Comparison of ENCODE assay signal across 9 cellular contexts in genomic region chr9:127973169-127974001, GRCh38. TPM values are rescaled to one million over a fixed set of nuclear protein-coding genes. Genes with fewer than 3 reads are reported as not detected.
DNase-seq lines count a peak whose midpoint lies in the region; ATAC-seq, FAIRE-seq and TF ChIP-seq lines count a peak whose summit lies in the region.
"Had no signal": no experiment of that assay in that cellular context is flagged by ENCODE, and none has a peak within 500 bp of the region (broad histone marks: within the 10 kb centered on the region; RNA-seq: fewer than 3 reads in every experiment).

No MANE protein-coding gene starts in this region.

- H3K79me2 ChIP-seq in MM.1S (ENCODE audit: low read length) = peaks cover 85% of the 10 kb centered on the region

- no peaks in the 10 kb centered on the region for H3K36me3 ChIP-seq in MM.1S (replicated peaks; ENCODE audit: insufficient read depth, low read length)

- TF ChIP-seq CTCF in A549 (IDR thresholded peaks at IDR 0.05) (no peak), MM.1S (IDR thresholded peaks at IDR 0.05; ENCODE audit: low read length) (no peak), brain (conservative IDR thresholded peaks at IDR 0.05) (no peak)

- H3K4me1 Mint-ChIP-seq in brain = peaks cover 100% of the 10 kb centered on the region

- no peak for DNase-seq in A549 (ENCODE audit: low read depth in 1 of 2, low spot score in 1 of 2)
- DNase-seq in MM.1S = no peak
- peak; percentile 51 for DNase-seq in mucosa of gallbladder (ENCODE audit: low spot score)
- no peak for DNase-seq in kidney tubule cell (ENCODE audit: low spot score)
- no peak for DNase-seq in stimulated activated CD8-positive, alpha-beta memory T cell treated with anti-CD3 and anti-CD28 coated beads, Interleukin-4, amount 100 ng/mL, for 48 hours
- DNase-seq: NCI-H774 had no signal

- no peak for TF ChIP-seq RAD21 in A549 (conservative IDR thresholded peaks at IDR 0.05 in 1 of 2, IDR thresholded peaks at IDR 0.05 in 1 of 2)

- no peaks in the 10 kb centered on the region for H3K9me3 Mint-ChIP-seq in brain

- H3K4me2 ChIP-seq in A549 = peak overlapping the region; percentile 98
- peak overlapping the region; percentile 93 for H3K4me2 ChIP-seq in MM.1S (ENCODE audit: low read depth, low read length)

- POLR2A ChIA-PET in A549 (lab: Yijun Ruan, JAX) = no interaction called here

- H3K4me1 ChIP-seq in A549 = peaks cover 100% of the 10 kb centered on the region
- peaks cover 80% of the 10 kb centered on the region for H3K4me1 ChIP-seq in MM.1S (ENCODE audit: low read length)

- H3K27me3 Mint-ChIP-seq in brain = no peaks in the 10 kb centered on the region

- no peaks in the 10 kb centered on the region for H3K9me2 ChIP-seq in MM.1S (replicated peaks; ENCODE audit: insufficient read depth, low read length)

- H3K36me3 Mint-ChIP-seq in brain = no peaks in the 10 kb centered on the region

- H3K27ac ChIP-seq in A549 = peak overlapping the region; percentile 89 to 98
- H3K27ac ChIP-seq in MM.1S (ENCODE audit: low read length) = peak overlapping the region; percentile 99; the same call in 1 of the 2 replicates

- CTCF ChIA-PET in A549 (lab: Yijun Ruan, JAX) = interaction anchor here (1.1 to 17.9 kb wide), 6 partner anchors 17 to 145 kb away, joined by 3 to 173 read pairs (median 29); no protein-coding TSS in a partner anchor

- FAIRE-seq in A549 (lab: Jason Lieb, UNC) = no peak

- H3K4me3 Mint-ChIP-seq in brain = peak overlapping the region in 3 of 5 experiments; percentile 62 to 75 (median 72)

- H3F3A ChIP-seq in MM.1S (ENCODE audit: insufficient read depth, low read length) = peaks cover 41% of the 10 kb centered on the region

- 0 out of 2 replicates have a peak, but pooled peaks cover 3% of the 10 kb centered on the region for H4K20me1 ChIP-seq in MM.1S (ENCODE audit: insufficient read depth, low read length)

- no peak for TF ChIP-seq POLR2A in A549 (IDR thresholded peaks at IDR 0.05; ENCODE audit: low read length)

- no peaks in the 10 kb centered on the region for H3K9me3 ChIP-seq in A549
- H3K9me3 ChIP-seq in MM.1S (replicated peaks; ENCODE audit: insufficient read depth, low read length) = no peaks in the 10 kb centered on the region

- peak overlapping the region; percentile 85 to 99 (median 96) for H3K27ac Mint-ChIP-seq in brain

- H3K4me3 ChIP-seq in A549 (no peak overlapping the region), MM.1S (ENCODE audit: low read length) (no peak overlapping the region)

- no peak overlapping the region for H2AFZ ChIP-seq in MM.1S (ENCODE audit: low read length)

- ATAC-seq in A549 (no peak), HG03520 (IDR thresholded peaks at IDR 0.05; ENCODE audit: unreplicated experiment) (no peak), HG02678 (IDR thresholded peaks at IDR 0.05; ENCODE audit: unreplicated experiment) (no peak)

- H3K27me3 ChIP-seq in MM.1S (replicated peaks; ENCODE audit: insufficient read depth, low read length) = no peaks in the 10 kb centered on the region

- TF ChIP-seq EP300 in A549 (IDR thresholded peaks at IDR 0.05) = no peak

- 77% methylated on average over 15 of the region's 17 CpGs for WGBS in A549 (ENCODE audit: missing lambda C conversion rate)

- peak overlapping the region; percentile 49; the same call in 1 of the 2 replicates for H3K9ac ChIP-seq in MM.1S (ENCODE audit: low read length)

TF ChIP-seq in A549, 52 proteins besides CTCF, POLR2A, EP300 and RAD21:
- TF ChIP-seq HES2 (IDR thresholded peaks at IDR 0.05) (no peak), RFX5 (IDR thresholded peaks at IDR 0.05) (no peak), CEBPB (IDR thresholded peaks at IDR 0.05) (no peak), EHF (CRISPR knock-in tag; IDR thresholded peaks at IDR 0.05) (no peak)

RNA-seq across cellular contexts. Expression of gene EEIG1, which starts 7.4 kb away (rescaled TPM):
- 24.4 and 30.3 TPM in 2 replicates for polyA plus RNA-seq in A549 (2011; rRNA removed)
- polyA plus RNA-seq in A549 (2012; cell fraction: cytosol; rRNA removed) = 51.7 and 54.7 TPM in 2 replicates
- polyA plus RNA-seq in A549 (2012; cell fraction: nucleus; rRNA removed) = 83.0 and 94.5 TPM in 2 replicates
- 24.1 to 33.0 TPM (median 31.5 TPM) in 3 replicates for polyA plus RNA-seq in A549 (2017; fragmentation: RNase III; extraction: RNeasy Plus Mini Kit Qiagen cat#74134 plus additional on column Dnase treatment)
- polyA minus RNA-seq in A549 (2011; rRNA and poly(A)+ RNA removed) = 16.2 and 33.7 TPM in 2 replicates
- polyA plus RNA-seq in brain (ENCODE audit: insufficient read depth, low read depth, low replicate concordance) = 78.8 TPM
- total RNA-seq in mucosa of gallbladder = 220 TPM

RNA-seq across cellular contexts. Expression of gene DPM2, which starts 35.7 kb away (rescaled TPM):
- 41.9 and 48.8 TPM in 2 replicates for polyA plus RNA-seq in A549 (2011; rRNA removed)
- 63.0 and 76.3 TPM in 2 replicates for polyA plus RNA-seq in A549 (2012; cell fraction: cytosol; rRNA removed)
- polyA plus RNA-seq in A549 (2012; cell fraction: nucleus; rRNA removed) = 52.4 and 53.7 TPM in 2 replicates
- 45.9 to 50.1 TPM (median 46.3 TPM) in 3 replicates for polyA plus RNA-seq in A549 (2017; fragmentation: RNase III; extraction: RNeasy Plus Mini Kit Qiagen cat#74134 plus additional on column Dnase treatment)
- polyA minus RNA-seq in A549 (2011; rRNA and poly(A)+ RNA removed) = 78.6 and 82.1 TPM in 2 replicates
- 144 TPM for polyA plus RNA-seq in brain (ENCODE audit: insufficient read depth, low read depth, low replicate concordance)
- total RNA-seq in mucosa of gallbladder = 36.6 TPM

RNA-seq across cellular contexts. Expression of gene PIP5KL1, which starts 42.8 kb away (rescaled TPM):
- polyA plus RNA-seq in A549 (2011; rRNA removed) (1.8 and 2.4 TPM in 2 replicates), A549 (2017; fragmentation: RNase III; extraction: RNeasy Plus Mini Kit Qiagen cat#74134 plus additional on column Dnase treatment) (2.0 to 3.7 TPM (median 2.5 TPM) in 3 replicates), brain (ENCODE audit: insufficient read depth, low read depth, low replicate concordance) (2.4 TPM)
- 1.4 and 2.2 TPM in 2 replicates for polyA plus RNA-seq in A549 (2012; cell fraction: cytosol; rRNA removed)
- 19.9 and 20.7 TPM in 2 replicates for polyA plus RNA-seq in A549 (2012; cell fraction: nucleus; rRNA removed)
- 0.70 and 2.0 TPM in 2 replicates for polyA minus RNA-seq in A549 (2011; rRNA and poly(A)+ RNA removed)
- 4.9 TPM for total RNA-seq in mucosa of gallbladder

RNA-seq across cellular contexts. Expression of gene ST6GALNAC4, which starts 56.5 kb away (rescaled TPM):
- polyA plus RNA-seq in A549 (2011; rRNA removed) (11.0 and 12.5 TPM in 2 replicates), A549 (2017; fragmentation: RNase III; extraction: RNeasy Plus Mini Kit Qiagen cat#74134 plus additional on column Dnase treatment) (18.1 to 25.4 TPM (median 24.8 TPM) in 3 replicates), brain (ENCODE audit: insufficient read depth, low read depth, low replicate concordance) (19.2 TPM)
- 21.5 and 29.4 TPM in 2 replicates for polyA plus RNA-seq in A549 (2012; cell fraction: cytosol; rRNA removed)
- 28.7 and 46.1 TPM in 2 replicates for polyA plus RNA-seq in A549 (2012; cell fraction: nucleus; rRNA removed)
- polyA minus RNA-seq in A549 (2011; rRNA and poly(A)+ RNA removed) = 17.6 and 18.1 TPM in 2 replicates
- total RNA-seq in mucosa of gallbladder = 42.1 TPM
